ENCODE assay signal across 14 cellular contexts in the genomic region with DNA sequence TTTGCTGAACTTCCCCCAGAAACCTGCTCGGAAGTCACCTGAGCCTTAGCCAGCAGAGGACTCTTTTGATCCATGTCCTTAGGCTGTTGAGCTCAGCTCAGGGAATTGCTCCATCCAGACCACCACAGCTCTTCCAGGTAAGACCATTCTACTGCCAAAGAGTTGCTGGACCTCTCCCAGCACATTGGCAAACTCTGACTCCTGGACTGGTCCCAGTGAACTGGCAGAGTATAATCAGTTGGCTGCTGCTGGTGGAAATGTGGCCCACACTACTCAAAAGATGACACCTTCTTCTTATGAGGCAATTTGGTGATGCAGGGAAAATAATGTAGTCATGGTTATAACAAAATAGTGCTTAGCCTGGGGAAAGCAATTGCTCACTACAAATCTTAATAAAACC.
"Had no signal": no experiment of that assay in that cellular context is flagged by ENCODE, and none has a peak within 500 bp of the region (broad histone marks: within the 10 kb centered on the region; RNA-seq: fewer than 3 reads in every experiment).

No MANE protein-coding gene starts in this region.

- H3K4me1 Mint-ChIP-seq: nephron had no signal

- H3K27ac Mint-ChIP-seq: activated T-cell treated with anti-CD3 and anti-CD28 coated beads, Interleukin-2, amount 50 U/mL, for 72 hours; nephron; stimulated activated naive CD8-positive, alpha-beta T cell treated with anti-CD3 and anti-CD28 coated beads, Interleukin-15, Interleukin-2, amounts not matched to agents 100 ng/mL and 50 ng/mL, for 24 hours had no signal

- H3K27ac ChIP-seq: epithelial cell of prostate had no signal

- DNase-seq: activated CD4-positive, alpha-beta T cell treated with anti-CD3 and anti-CD28 coated beads for 1 hour; activated CD4-positive, alpha-beta T cell treated with anti-CD3 and anti-CD28 coated beads, Interleukin-2, amount 50 U/mL, for 48 hours; activated naive CD4-positive, alpha-beta T cell; activated T-cell treated with anti-CD3 and anti-CD28 coated beads, Interleukin-2, amount 50 U/mL, for 72 hours; central memory CD4-positive, alpha-beta T cell; effector memory CD4-positive, alpha-beta T cell; glutamatergic neuron; mesenchymal stem cell; stimulated activated CD4-positive, alpha-beta T cell treated with anti-CD3 and anti-CD28 coated beads, Interleukin-15, amount 100 ng/mL, for 24 hours; stimulated activated CD4-positive, alpha-beta T cell treated with anti-CD3 and anti-CD28 coated beads, Interleukin-4, amount 100 ng/mL, for 24 hours; T-helper 9 cell had no signal

- ATAC-seq: activated T-cell treated with anti-CD3 and anti-CD28 coated beads, Interleukin-2, amount 50 U/mL, for 72 hours had no signal

- H3K27me3 Mint-ChIP-seq: stimulated activated naive CD8-positive, alpha-beta T cell treated with anti-CD3 and anti-CD28 coated beads, Interleukin-15, Interleukin-2, amounts not matched to agents 100 ng/mL and 50 ng/mL, for 24 hours had no signal

- H3K4me3 Mint-ChIP-seq: activated T-cell treated with anti-CD3 and anti-CD28 coated beads, Interleukin-2, amount 50 U/mL, for 72 hours; nephron; stimulated activated naive CD8-positive, alpha-beta T cell treated with anti-CD3 and anti-CD28 coated beads, Interleukin-15, Interleukin-2, amounts not matched to agents 100 ng/mL and 50 ng/mL, for 24 hours had no signal
